ENCODE assay signal across 11 cellular contexts in genomic region chr1:2543543-2544092, GRCh38. TPM values are rescaled to one million over a fixed set of nuclear protein-coding genes. Genes with fewer than 3 reads are reported as not detected.
DNase-seq lines count a peak whose midpoint lies in the region; ATAC-seq and TF ChIP-seq lines count a peak whose summit lies in the region.
"Had no signal": no experiment of that assay in that cellular context is flagged by ENCODE, and none has a peak within 500 bp of the region (broad histone marks: within the 10 kb centered on the region; RNA-seq: fewer than 3 reads in every experiment).

No MANE protein-coding gene starts in this region.

- TF ChIP-seq CTCF in choroid plexus epithelial cell (conservative IDR thresholded peaks at IDR 0.05; ENCODE audit: low read depth, low read length) (no peak), osteocyte (IDR thresholded peaks at IDR 0.05) (no peak)

- H3K27me3 Mint-ChIP-seq in osteocyte (ENCODE audit: unreplicated experiment), result no peaks in the 10 kb centered on the region
- H3K27me3 Mint-ChIP-seq in activated naive CD8-positive, alpha-beta T cell treated with anti-CD3 and anti-CD28 coated beads for 36 hours, result no peaks in the 10 kb centered on the region

- no peaks in the 10 kb centered on the region for H3K9me3 Mint-ChIP-seq in osteocyte (ENCODE audit: unreplicated experiment)
- no peaks in the 10 kb centered on the region for H3K9me3 Mint-ChIP-seq in activated naive CD8-positive, alpha-beta T cell treated with anti-CD3 and anti-CD28 coated beads for 36 hours

- no peaks in the 10 kb centered on the region for H3K36me3 Mint-ChIP-seq in osteocyte (ENCODE audit: unreplicated experiment)
- H3K36me3 Mint-ChIP-seq in activated naive CD8-positive, alpha-beta T cell treated with anti-CD3 and anti-CD28 coated beads for 36 hours, result no peaks in the 10 kb centered on the region

- no peak overlapping the region for H3K4me3 Mint-ChIP-seq in osteocyte (ENCODE audit: unreplicated experiment)
- H3K4me3 Mint-ChIP-seq in activated naive CD8-positive, alpha-beta T cell treated with anti-CD3 and anti-CD28 coated beads for 36 hours, result no peak overlapping the region

- H3K4me1 Mint-ChIP-seq in osteocyte (ENCODE audit: unreplicated experiment), result peaks cover 42% of the 10 kb centered on the region
- H3K4me1 Mint-ChIP-seq in activated naive CD8-positive, alpha-beta T cell treated with anti-CD3 and anti-CD28 coated beads for 36 hours, result peaks cover 10% of the 10 kb centered on the region

- DNase-seq in activated T-cell treated with anti-CD3 and anti-CD28 coated beads, Interleukin-2, amount 50 U/mL, for 1 hour, result peak; percentile 63
- DNase-seq in activated T-cell treated with anti-CD3 and anti-CD28 coated beads for 4 hours, result no peak
- DNase-seq in NCI-H1694 (lab: John Stamatoyannopoulos, UW), result peak; percentile 39
- DNase-seq in choroid plexus epithelial cell (ENCODE audit: low read depth), result peak; percentile 73
- no peak for DNase-seq in osteocyte (ENCODE audit: extremely low spot score, unreplicated experiment)
- no peak for DNase-seq in NCI-H2196 (lab: John Stamatoyannopoulos, UW; ENCODE audit: unreplicated experiment)
- DNase-seq in activated naive CD8-positive, alpha-beta T cell treated with anti-CD3 and anti-CD28 coated beads for 36 hours, result no peak
- DNase-seq: GOT3 had no signal

- no peak for ATAC-seq in HG03196 (IDR thresholded peaks at IDR 0.05; ENCODE audit: unreplicated experiment)

- H3K27ac Mint-ChIP-seq in osteocyte (ENCODE audit: unreplicated experiment), result peak overlapping the region; percentile 34
- no peak overlapping the region for H3K27ac Mint-ChIP-seq in activated naive CD8-positive, alpha-beta T cell treated with anti-CD3 and anti-CD28 coated beads for 36 hours

- no peak overlapping the region for H3K4me3 ChIP-seq in choroid plexus epithelial cell (ENCODE audit: low read depth, low read length)

RNA-seq across cellular contexts. Expression of gene TNFRSF14, which starts 12.6 kb away (rescaled TPM):
- total RNA-seq in osteocyte, result 6.5 TPM in 2 replicates
- total RNA-seq in activated naive CD8-positive, alpha-beta T cell treated with anti-CD3 and anti-CD28 coated beads for 36 hours, result 100 to 1,000 TPM in 1 of 2 experiments, 10 to 100 TPM in 1; 99.6 to 104 TPM

RNA-seq across cellular contexts. Expression of gene HES5, which starts 13.6 kb away (rescaled TPM):
- 0.29 TPM in 1 of 2 replicates, not detected in the other for total RNA-seq in osteocyte
- total RNA-seq in activated naive CD8-positive, alpha-beta T cell treated with anti-CD3 and anti-CD28 coated beads for 36 hours, result under 1 TPM in 1 of 2 experiments, not detected in 1; 0.28 TPM
- total RNA-seq: LHCN-M2, lung microvascular endothelial cell had no signal

RNA-seq across cellular contexts. Expression of gene PANK4, which starts 17.2 kb away (rescaled TPM):
- total RNA-seq in osteocyte, result 34.1 and 34.4 TPM in 2 replicates
- 10 to 100 TPM; 29.8 to 34.3 TPM for total RNA-seq in activated naive CD8-positive, alpha-beta T cell treated with anti-CD3 and anti-CD28 coated beads for 36 hours

RNA-seq across cellular contexts. Expression of gene PRXL2B, which starts 43.0 kb away (rescaled TPM):
- total RNA-seq in osteocyte, result 24.0 and 24.8 TPM in 2 replicates
- total RNA-seq in activated naive CD8-positive, alpha-beta T cell treated with anti-CD3 and anti-CD28 coated beads for 36 hours, result 10 to 100 TPM; 42.2 to 43.2 TPM

Comparison
In these comparisons a context has a peak if more than half of its experiments do, and no peak if none do; other contexts are left out.
1. DNase-seq: peak in activated T-cell treated with anti-CD3 and anti-CD28 coated beads, Interleukin-2, amount 50 U/mL, for 1 hour (single experiment), NCI-H1694 (single experiment) and choroid plexus epithelial cell (single experiment); none in activated T-cell treated with anti-CD3 and anti-CD28 coated beads for 4 hours (single experiment), osteocyte (single experiment), NCI-H2196 (single experiment) and activated naive CD8-positive, alpha-beta T cell treated with anti-CD3 and anti-CD28 coated beads for 36 hours (single experiment).
2. RNA of gene TNFRSF14, which starts 12.6 kb away (total RNA-seq): 99.6 to 104 TPM in activated naive CD8-positive, alpha-beta T cell treated with anti-CD3 and anti-CD28 coated beads for 36 hours; 6.5 TPM in osteocyte; every median in the first group is over 10 times any median in the second.